In genomic region chr1:236947794-236948193, GRCh38 we compare ENCODE assay signal across 24 cellular contexts. TPM values are rescaled to one million over a fixed set of nuclear protein-coding genes. Genes with fewer than 3 reads are reported as not detected.
"Had no signal": no experiment of that assay in that cellular context is flagged by ENCODE, and none has a peak within 500 bp of the region (broad histone marks: within the 10 kb centered on the region; RNA-seq: fewer than 3 reads in every experiment).

No MANE protein-coding gene starts in this region.

- H3K27ac Mint-ChIP-seq: activated CD4-positive, alpha-beta T cell treated with anti-CD3 and anti-CD28 coated beads, Interleukin-2, amount 10 ng/mL, durations not matched to agents 24 days and 14 days; activated T-helper 2 cell treated with anti-CD3 and anti-CD28 coated beads, Interferon-gamma antibody, Interleukin-2, Interleukin-4, amounts not matched to agents 10 μg/mL and 5 μg/mL and 100 μg/mL, durations not matched to agents 14 hours and 24 hours and 36 hours; memory B cell; progenitor cell of endocrine pancreas; stimulated activated memory B cell treated with anti-CD40 and anti-IgM and Interleukin-4, amounts not matched to agents 10 μg/mL and 1 μg/mL and 100 μg/mL, for 72 hours had no signal

- H3K4me3 ChIP-seq: esophagus squamous epithelium, heart right ventricle, right atrium auricular region, thoracic aorta, upper lobe of right lung had no signal

- H3K27ac ChIP-seq: brain microvascular endothelial cell, esophagus squamous epithelium, heart right ventricle, right atrium auricular region, thoracic aorta, upper lobe of right lung had no signal

- DNase-seq: activated CD4-positive, alpha-beta T cell treated with anti-CD3 and anti-CD28 coated beads, Interleukin-2, amount 10 ng/mL, durations not matched to agents 24 days and 14 days; activated naive CD4-positive, alpha-beta T cell treated with Interleukin-2 at 50 U/mL for 16 hours; aorta; brain microvascular endothelial cell; effector CD8-positive, alpha-beta T cell; esophagus squamous epithelium; heart right ventricle; stimulated activated CD4-positive, alpha-beta T cell treated with anti-CD3 and anti-CD28 coated beads, Interleukin-12 subunit alpha, Interleukin-12 subunit beta, amount 100 ng/mL, for 4 hours; upper lobe of right lung had no signal

- H3K36me3 Mint-ChIP-seq: stimulated activated memory B cell treated with anti-CD40 and anti-IgM and Interleukin-4, amounts not matched to agents 10 μg/mL and 1 μg/mL and 100 μg/mL, for 72 hours had no signal

- H3K4me3 Mint-ChIP-seq: activated CD4-positive, alpha-beta T cell treated with anti-CD3 and anti-CD28 coated beads, Interleukin-2, amount 10 ng/mL, durations not matched to agents 24 days and 14 days; central memory CD8-positive, alpha-beta T cell; memory B cell; stimulated activated memory B cell treated with anti-CD40 and anti-IgM and Interleukin-4, amounts not matched to agents 10 μg/mL and 1 μg/mL and 100 μg/mL, for 72 hours had no signal

- H3K36me3 ChIP-seq: brain microvascular endothelial cell, esophagus squamous epithelium, heart right ventricle, right atrium auricular region, thoracic aorta, upper lobe of right lung had no signal

- ATAC-seq: stimulated activated memory B cell treated with anti-CD40 and anti-IgM and Interleukin-4, amounts not matched to agents 10 μg/mL and 1 μg/mL and 100 μg/mL, for 72 hours; upper lobe of right lung had no signal

- H3K27me3 Mint-ChIP-seq: memory B cell; stimulated activated memory B cell treated with anti-CD40 and anti-IgM and Interleukin-4, amounts not matched to agents 10 μg/mL and 1 μg/mL and 100 μg/mL, for 72 hours had no signal

- H3K4me1 ChIP-seq: esophagus squamous epithelium, upper lobe of right lung had no signal

- H3K27me3 ChIP-seq: brain microvascular endothelial cell, esophagus squamous epithelium, heart right ventricle, right atrium auricular region, upper lobe of right lung had no signal

- H3K9me3 Mint-ChIP-seq: activated CD4-positive, alpha-beta T cell treated with anti-CD3 and anti-CD28 coated beads, Interleukin-2, amount 10 ng/mL, durations not matched to agents 24 days and 14 days; activated T-helper 2 cell treated with anti-CD3 and anti-CD28 coated beads, Interferon-gamma antibody, Interleukin-2, Interleukin-4, amounts not matched to agents 10 μg/mL and 5 μg/mL and 100 μg/mL, durations not matched to agents 14 hours and 24 hours and 36 hours had no signal

- H3K4me1 Mint-ChIP-seq: activated CD4-positive, alpha-beta T cell treated with anti-CD3 and anti-CD28 coated beads, Interleukin-2, amount 10 ng/mL, durations not matched to agents 24 days and 14 days; central memory CD8-positive, alpha-beta T cell; memory B cell; stimulated activated memory B cell treated with anti-CD40 and anti-IgM and Interleukin-4, amounts not matched to agents 10 μg/mL and 1 μg/mL and 100 μg/mL, for 72 hours had no signal

- H3K9me3 ChIP-seq: esophagus squamous epithelium, right atrium auricular region, thoracic aorta, upper lobe of right lung had no signal

RNA-seq across cellular contexts. Expression of gene MT1HL1, which starts 56.4 kb away (rescaled TPM):
- total RNA-seq: activated CD4-positive, alpha-beta T cell treated with anti-CD3 and anti-CD28 coated beads, Interleukin-2, amount 10 ng/mL, durations not matched to agents 24 days and 14 days; activated CD8-positive, alpha-beta memory T cell treated with anti-CD3 and anti-CD28 coated beads for 36 hours; activated T-helper 2 cell treated with anti-CD3 and anti-CD28 coated beads, Interferon-gamma antibody, Interleukin-2, Interleukin-4, amounts not matched to agents 10 μg/mL and 5 μg/mL and 100 μg/mL, durations not matched to agents 14 hours and 24 hours and 36 hours; aorta; endothelial cell of umbilical vein; esophagus squamous epithelium; heart right ventricle; kidney epithelial cell; liver; mononuclear cell; omental fat pad; progenitor cell of endocrine pancreas; right atrium auricular region; T-helper 2 cell treated with Interferon-gamma antibody and Interleukin-4, amounts not matched to agents 100 ng/mL and 5 ng/mL, for 36 hours; thoracic aorta; upper lobe of right lung had no signal
- polyA plus RNA-seq: aorta, endothelial cell of umbilical vein, heart right ventricle, neural cell had no signal
